18 cellular contexts compared by ENCODE assay signal in the genomic region with DNA sequence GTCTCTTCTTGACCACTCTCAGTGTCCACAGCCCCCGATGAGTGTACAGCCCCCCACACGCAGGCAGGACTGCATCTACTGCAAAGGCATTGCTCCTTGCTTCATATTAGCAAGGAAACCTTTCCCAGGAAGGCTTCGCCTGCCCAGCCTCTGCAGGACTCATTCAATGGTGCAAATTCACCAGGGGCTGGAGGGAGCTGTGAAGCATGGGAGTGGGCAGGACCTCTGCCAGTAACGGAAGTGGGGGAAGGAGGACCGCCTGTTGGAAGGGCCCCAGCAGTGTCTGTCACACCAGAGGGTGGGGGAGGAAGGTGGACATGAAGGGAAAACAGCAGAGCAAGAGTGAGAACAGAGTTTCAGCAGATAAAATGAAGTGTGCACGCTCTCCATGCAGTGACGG. TPM values are rescaled to one million over a fixed set of nuclear protein-coding genes. Genes with fewer than 3 reads are reported as not detected.
DNase-seq lines count a peak whose midpoint lies in the region; ATAC-seq and TF ChIP-seq lines count a peak whose summit lies in the region.
"Had no signal": no experiment of that assay in that cellular context is flagged by ENCODE, and none has a peak within 500 bp of the region (broad histone marks: within the 10 kb centered on the region; RNA-seq: fewer than 3 reads in every experiment).

No MANE protein-coding gene starts in this region.

- intact Hi-C loops in cardiac septum (cut with DNase I) (no loop called here), Right ventricle myocardium inferior (cut with DNase I) (no loop called here)
- intact Hi-C loops in activated T-helper 1 cell treated with anti-CD3 and anti-CD28 coated beads, Interleukin-12 subunit alpha, Interleukin-12 subunit beta, Interleukin-2, Interleukin-4 antibody, amounts not matched to agents 30 ng/mL and 10 ng/mL and 1 ng/mL, durations not matched to agents 14 hours and 24 hours and 36 hours (cut with micrococcal nuclease), result no loop called here

- H3K4me3 Mint-ChIP-seq in activated T-helper 1 cell treated with anti-CD3 and anti-CD28 coated beads, Interleukin-12 subunit alpha, Interleukin-12 subunit beta, Interleukin-2, Interleukin-4 antibody, amounts not matched to agents 30 ng/mL and 10 ng/mL and 1 ng/mL, durations not matched to agents 14 hours and 24 hours and 36 hours, result peak overlapping the region; percentile 30
- no peak overlapping the region for H3K4me3 Mint-ChIP-seq in nephron progenitor cell

- ATAC-seq in Right ventricle myocardium inferior (no peak), HG02610 (IDR thresholded peaks at IDR 0.05; ENCODE audit: unreplicated experiment) (no peak), HG03432 (IDR thresholded peaks at IDR 0.05; ENCODE audit: unreplicated experiment) (no peak)
- ATAC-seq: GM12878 had no signal

- H3K9me3 Mint-ChIP-seq in activated T-helper 1 cell treated with anti-CD3 and anti-CD28 coated beads, Interleukin-12 subunit alpha, Interleukin-12 subunit beta, Interleukin-2, Interleukin-4 antibody, amounts not matched to agents 30 ng/mL and 10 ng/mL and 1 ng/mL, durations not matched to agents 14 hours and 24 hours and 36 hours, result no peaks in the 10 kb centered on the region
- peaks cover 60% of the 10 kb centered on the region for H3K9me3 Mint-ChIP-seq in nephron progenitor cell

- TF ChIP-seq CTCF in nephron progenitor cell (IDR thresholded peaks at IDR 0.05), result no peak

- peaks cover 44% of the 10 kb centered on the region for H3K4me1 Mint-ChIP-seq in activated T-helper 1 cell treated with anti-CD3 and anti-CD28 coated beads, Interleukin-12 subunit alpha, Interleukin-12 subunit beta, Interleukin-2, Interleukin-4 antibody, amounts not matched to agents 30 ng/mL and 10 ng/mL and 1 ng/mL, durations not matched to agents 14 hours and 24 hours and 36 hours (ENCODE audit: low read depth)
- peaks cover 21% of the 10 kb centered on the region for H3K4me1 Mint-ChIP-seq in nephron progenitor cell

- no peaks in the 10 kb centered on the region for H3K27me3 Mint-ChIP-seq in activated T-helper 1 cell treated with anti-CD3 and anti-CD28 coated beads, Interleukin-12 subunit alpha, Interleukin-12 subunit beta, Interleukin-2, Interleukin-4 antibody, amounts not matched to agents 30 ng/mL and 10 ng/mL and 1 ng/mL, durations not matched to agents 14 hours and 24 hours and 36 hours (ENCODE audit: insufficient read depth)
- H3K27me3 Mint-ChIP-seq in nephron progenitor cell (ENCODE audit: low read depth, poor library complexity), result peaks cover 3% of the 10 kb centered on the region

- peak overlapping the region; percentile 16 for H3K27ac Mint-ChIP-seq in activated T-helper 1 cell treated with anti-CD3 and anti-CD28 coated beads, Interleukin-12 subunit alpha, Interleukin-12 subunit beta, Interleukin-2, Interleukin-4 antibody, amounts not matched to agents 30 ng/mL and 10 ng/mL and 1 ng/mL, durations not matched to agents 14 hours and 24 hours and 36 hours
- H3K27ac Mint-ChIP-seq in nephron progenitor cell, result peak overlapping the region; percentile 38

- H3K36me3 Mint-ChIP-seq in activated T-helper 1 cell treated with anti-CD3 and anti-CD28 coated beads, Interleukin-12 subunit alpha, Interleukin-12 subunit beta, Interleukin-2, Interleukin-4 antibody, amounts not matched to agents 30 ng/mL and 10 ng/mL and 1 ng/mL, durations not matched to agents 14 hours and 24 hours and 36 hours (ENCODE audit: low read depth), result peaks cover 29% of the 10 kb centered on the region
- peaks cover 76% of the 10 kb centered on the region for H3K36me3 Mint-ChIP-seq in nephron progenitor cell (ENCODE audit: low read depth)

- DNase-seq in cardiac septum (ENCODE audit: low spot score) (peak; percentile 55), Right ventricle myocardium inferior (ENCODE audit: missing footprints) (no peak), D341Med (ENCODE audit: low spot score) (peak; percentile 4), nephron progenitor cell (no peak), C1 segment of cervical spinal cord (lab: John Stamatoyannopoulos, UW) (no peak)
- no peak for DNase-seq in activated T-helper 1 cell treated with anti-CD3 and anti-CD28 coated beads, Interleukin-12 subunit alpha, Interleukin-12 subunit beta, Interleukin-2, Interleukin-4 antibody, amounts not matched to agents 30 ng/mL and 10 ng/mL and 1 ng/mL, durations not matched to agents 14 hours and 24 hours and 36 hours (ENCODE audit: low spot score)
- DNase-seq: ACHN, AML-193, DMS79, GDM1, MV-4-11, NCI-H1436 treated with DMSO at 0.1 percent for 48 hours, NCI-H2081, NCI-H510A, NCI-H774 had no signal

RNA-seq across cellular contexts. Expression of a gene that starts 2.5 kb away (rescaled TPM):
- 4.3 TPM for total RNA-seq in cardiac septum
- 1.6 TPM for total RNA-seq in Right ventricle myocardium inferior
- 15.1 and 16.1 TPM in 2 replicates for total RNA-seq in activated T-helper 1 cell treated with anti-CD3 and anti-CD28 coated beads, Interleukin-12 subunit alpha, Interleukin-12 subunit beta, Interleukin-2, Interleukin-4 antibody, amounts not matched to agents 30 ng/mL and 10 ng/mL and 1 ng/mL, durations not matched to agents 14 hours and 24 hours and 36 hours

RNA-seq across cellular contexts. Expression of a gene that starts 2.6 kb away (rescaled TPM):
- total RNA-seq in cardiac septum, result 46.0 TPM
- 40.6 TPM for total RNA-seq in Right ventricle myocardium inferior
- total RNA-seq in activated T-helper 1 cell treated with anti-CD3 and anti-CD28 coated beads, Interleukin-12 subunit alpha, Interleukin-12 subunit beta, Interleukin-2, Interleukin-4 antibody, amounts not matched to agents 30 ng/mL and 10 ng/mL and 1 ng/mL, durations not matched to agents 14 hours and 24 hours and 36 hours, result 85.7 and 87.7 TPM in 2 replicates

RNA-seq across cellular contexts. Expression of a gene that starts 26.3 kb away (rescaled TPM):
- total RNA-seq in cardiac septum (32.9 TPM), Right ventricle myocardium inferior (21.9 TPM)
- total RNA-seq in activated T-helper 1 cell treated with anti-CD3 and anti-CD28 coated beads, Interleukin-12 subunit alpha, Interleukin-12 subunit beta, Interleukin-2, Interleukin-4 antibody, amounts not matched to agents 30 ng/mL and 10 ng/mL and 1 ng/mL, durations not matched to agents 14 hours and 24 hours and 36 hours, result 93.9 and 99.6 TPM in 2 replicates

RNA-seq across cellular contexts. Expression of a gene that starts 41.4 kb away (rescaled TPM):
- total RNA-seq in cardiac septum, result 4.4 TPM
- total RNA-seq in Right ventricle myocardium inferior, result 3.4 TPM
- 14.1 and 15.2 TPM in 2 replicates for total RNA-seq in activated T-helper 1 cell treated with anti-CD3 and anti-CD28 coated beads, Interleukin-12 subunit alpha, Interleukin-12 subunit beta, Interleukin-2, Interleukin-4 antibody, amounts not matched to agents 30 ng/mL and 10 ng/mL and 1 ng/mL, durations not matched to agents 14 hours and 24 hours and 36 hours

RNA-seq across cellular contexts. Expression of a gene that starts 46.7 kb away (rescaled TPM):
- total RNA-seq in cardiac septum, result not detected
- total RNA-seq in Right ventricle myocardium inferior, result not detected
- not detected in 2 replicates for total RNA-seq in activated T-helper 1 cell treated with anti-CD3 and anti-CD28 coated beads, Interleukin-12 subunit alpha, Interleukin-12 subunit beta, Interleukin-2, Interleukin-4 antibody, amounts not matched to agents 30 ng/mL and 10 ng/mL and 1 ng/mL, durations not matched to agents 14 hours and 24 hours and 36 hours
- total RNA-seq: GM12878 had no signal

Comparison
In these comparisons a context has a peak if more than half of its experiments do, and no peak if none do; other contexts are left out.
1. DNase-seq: peak in cardiac septum (single experiment) and D341Med (single experiment); none in Right ventricle myocardium inferior (single experiment), activated T-helper 1 cell treated with anti-CD3 and anti-CD28 coated beads, Interleukin-12 subunit alpha, Interleukin-12 subunit beta, Interleukin-2, Interleukin-4 antibody, amounts not matched to agents 30 ng/mL and 10 ng/mL and 1 ng/mL, durations not matched to agents 14 hours and 24 hours and 36 hours (single experiment), nephron progenitor cell (single experiment) and C1 segment of cervical spinal cord (0 of 14).